In genomic region chr20:34362502-34363061, GRCh38 we compare ENCODE assay signal across 8 cellular contexts. TPM values are rescaled to one million over a fixed set of nuclear protein-coding genes. Genes with fewer than 3 reads are reported as not detected.
DNase-seq lines count a peak whose midpoint lies in the region; TF ChIP-seq lines count a peak whose summit lies in the region.

No MANE protein-coding gene starts in this region.

- peak overlapping the region in 1 of 2 donors; percentile 57 for H3K9ac ChIP-seq in liver (ENCODE audit: low read depth in 1 of 2, low read length in 2 of 2)

- 75% methylated on average over 8 of the region's 8 CpGs for WGBS in liver
- WGBS in tibial nerve, 2 donors: 67 to 76% methylated on average over 8 of the region's 8 CpGs

- CTCF ChIA-PET in activated naive CD4-positive, alpha-beta T cell treated with anti-CD3 and anti-CD28 coated beads for 36 hours (lab: Charles Lee): interaction anchor here (0.6 to 2.0 kb wide), 3 partner anchors 50 to 407 kb away, joined by 3 to 10 read pairs (median 4); no protein-coding TSS in a partner anchor

- H3K36me3 Mint-ChIP-seq in activated naive CD4-positive, alpha-beta T cell treated with anti-CD3 and anti-CD28 coated beads for 36 hours (ENCODE audit: low read depth): peaks cover 11% of the 10 kb centered on the region
- H3K36me3 Mint-ChIP-seq in activated T-helper 1 cell treated with anti-CD3 and anti-CD28 coated beads, Interleukin-12 subunit alpha, Interleukin-12 subunit beta, Interleukin-2, Interleukin-4 antibody, amounts not matched to agents 30 ng/mL and 10 ng/mL and 1 ng/mL, durations not matched to agents 14 hours and 24 hours and 36 hours (ENCODE audit: low read depth): peaks cover 17% of the 10 kb centered on the region

- H3K9me3 Mint-ChIP-seq in activated naive CD4-positive, alpha-beta T cell treated with anti-CD3 and anti-CD28 coated beads for 36 hours: no peaks in the 10 kb centered on the region
- no peaks in the 10 kb centered on the region for H3K9me3 Mint-ChIP-seq in activated T-helper 1 cell treated with anti-CD3 and anti-CD28 coated beads, Interleukin-12 subunit alpha, Interleukin-12 subunit beta, Interleukin-2, Interleukin-4 antibody, amounts not matched to agents 30 ng/mL and 10 ng/mL and 1 ng/mL, durations not matched to agents 14 hours and 24 hours and 36 hours

- no peak for DNase-seq in activated naive CD4-positive, alpha-beta T cell treated with anti-CD3 and anti-CD28 coated beads for 36 hours
- no peak for DNase-seq in activated naive CD4-positive, alpha-beta T cell treated with anti-CD3 and anti-CD28 coated beads, Interleukin-2, amount 50 U/mL, for 16 hours
- DNase-seq in activated T-helper 1 cell treated with anti-CD3 and anti-CD28 coated beads, Interleukin-12 subunit alpha, Interleukin-12 subunit beta, Interleukin-2, Interleukin-4 antibody, amounts not matched to agents 30 ng/mL and 10 ng/mL and 1 ng/mL, durations not matched to agents 14 hours and 24 hours and 36 hours (ENCODE audit: low spot score): no peak
- no peak for DNase-seq in tibial nerve (ENCODE audit: low spot score in 2 of 2)
- no peak for DNase-seq in NCI-H1930 (lab: John Stamatoyannopoulos, UW)
- DNase-seq in COR-L47 (lab: John Stamatoyannopoulos, UW): no peak
- no peak for DNase-seq in NCI-H510A (lab: John Stamatoyannopoulos, UW)

- peaks cover 30% of the 10 kb centered on the region for H3K4me1 Mint-ChIP-seq in activated naive CD4-positive, alpha-beta T cell treated with anti-CD3 and anti-CD28 coated beads for 36 hours (ENCODE audit: low read depth)
- H3K4me1 Mint-ChIP-seq in activated T-helper 1 cell treated with anti-CD3 and anti-CD28 coated beads, Interleukin-12 subunit alpha, Interleukin-12 subunit beta, Interleukin-2, Interleukin-4 antibody, amounts not matched to agents 30 ng/mL and 10 ng/mL and 1 ng/mL, durations not matched to agents 14 hours and 24 hours and 36 hours (ENCODE audit: low read depth): peaks cover 22% of the 10 kb centered on the region

- intact Hi-C loops in activated naive CD4-positive, alpha-beta T cell treated with anti-CD3 and anti-CD28 coated beads for 36 hours (cut with micrococcal nuclease): loop anchor here (1.0 to 2.0 kb wide), 9 partner anchors 43 to 593 kb away; partner anchors contain the start of genes AHCY, CHMP4B, EIF2S2 and GSS
- intact Hi-C loops in activated T-helper 1 cell treated with anti-CD3 and anti-CD28 coated beads, Interleukin-12 subunit alpha, Interleukin-12 subunit beta, Interleukin-2, Interleukin-4 antibody, amounts not matched to agents 30 ng/mL and 10 ng/mL and 1 ng/mL, durations not matched to agents 14 hours and 24 hours and 36 hours (cut with micrococcal nuclease): loop anchor here (1.0 to 10.0 kb wide), 9 partner anchors 50 to 462 kb away; partner anchors contain the start of genes AHCY, EIF2S2, MAP1LC3A and PIGU

- no peak for TF ChIP-seq EP300 in tibial nerve (IDR thresholded peaks at IDR 0.05)

- no peaks in the 10 kb centered on the region for H3K9me3 ChIP-seq in liver (ENCODE audit: control insufficient read depth in 4 of 4, low read length in 3 of 4)
- no peaks in the 10 kb centered on the region for H3K9me3 ChIP-seq in tibial nerve

- H3K36me3 ChIP-seq in liver (ENCODE audit: control insufficient read depth in 4 of 4, insufficient read depth in 3 of 4, low read depth in 1 of 4, low read length in 3 of 4) (no peaks in the 10 kb centered on the region), tibial nerve (no peaks in the 10 kb centered on the region)

- H3K4me1 ChIP-seq in liver (ENCODE audit: control insufficient read depth in 4 of 4, insufficient read depth in 4 of 4, low read length in 3 of 4) (peaks cover 5 to 29% (median 27%) of the 10 kb centered on the region in 4 donors), tibial nerve (peaks cover 0 to 39% (median 29%) of the 10 kb centered on the region in 4 donors)

- H3K27me3 Mint-ChIP-seq in activated naive CD4-positive, alpha-beta T cell treated with anti-CD3 and anti-CD28 coated beads for 36 hours (ENCODE audit: low read depth): no peaks in the 10 kb centered on the region
- H3K27me3 Mint-ChIP-seq in activated T-helper 1 cell treated with anti-CD3 and anti-CD28 coated beads, Interleukin-12 subunit alpha, Interleukin-12 subunit beta, Interleukin-2, Interleukin-4 antibody, amounts not matched to agents 30 ng/mL and 10 ng/mL and 1 ng/mL, durations not matched to agents 14 hours and 24 hours and 36 hours (ENCODE audit: insufficient read depth): no peaks in the 10 kb centered on the region

- H3K27ac Mint-ChIP-seq in activated naive CD4-positive, alpha-beta T cell treated with anti-CD3 and anti-CD28 coated beads for 36 hours: peak overlapping the region; percentile 95
- H3K27ac Mint-ChIP-seq in activated T-helper 1 cell treated with anti-CD3 and anti-CD28 coated beads, Interleukin-12 subunit alpha, Interleukin-12 subunit beta, Interleukin-2, Interleukin-4 antibody, amounts not matched to agents 30 ng/mL and 10 ng/mL and 1 ng/mL, durations not matched to agents 14 hours and 24 hours and 36 hours: peak overlapping the region; percentile 100

- H3K4me3 Mint-ChIP-seq in activated naive CD4-positive, alpha-beta T cell treated with anti-CD3 and anti-CD28 coated beads for 36 hours: peak overlapping the region; percentile 97
- H3K4me3 Mint-ChIP-seq in activated T-helper 1 cell treated with anti-CD3 and anti-CD28 coated beads, Interleukin-12 subunit alpha, Interleukin-12 subunit beta, Interleukin-2, Interleukin-4 antibody, amounts not matched to agents 30 ng/mL and 10 ng/mL and 1 ng/mL, durations not matched to agents 14 hours and 24 hours and 36 hours: peak overlapping the region; percentile 100

- no peak for TF ChIP-seq POLR2A in tibial nerve (IDR thresholded peaks at IDR 0.05)

- TF ChIP-seq CTCF in liver (IDR thresholded peaks at IDR 0.05; ENCODE audit: low read depth, low read length, missing input control) (no peak), tibial nerve (IDR thresholded peaks at IDR 0.05) (no peak)

- H3K4me3 ChIP-seq in liver (ENCODE audit: low read depth in 1 of 3, low read length in 3 of 3): peak overlapping the region in 2 of 3 donors; percentile 67 to 98
- H3K4me3 ChIP-seq in tibial nerve: peak overlapping the region in 3 of 4 donors; percentile 84 to 100 (median 87)

- no peaks in the 10 kb centered on the region for H3K27me3 ChIP-seq in liver (ENCODE audit: control insufficient read depth in 4 of 4, insufficient read depth in 4 of 4, low read length in 3 of 4)
- no peaks in the 10 kb centered on the region for H3K27me3 ChIP-seq in tibial nerve

- TF ChIP-seq RAD21 in liver (IDR thresholded peaks at IDR 0.05): no peak

- H3K27ac ChIP-seq in liver (ENCODE audit: low read depth in 1 of 2, low read length in 2 of 2): peak overlapping the region in 1 of 2 donors; percentile 91
- peak overlapping the region; percentile 92 to 99 (median 98) for H3K27ac ChIP-seq in tibial nerve

TF ChIP-seq in liver, 16 proteins besides CTCF, POLR2A, EP300 and RAD21:
- TF ChIP-seq HNF4A (conservative IDR thresholded peaks at IDR 0.05): no peak
- TF ChIP-seq ATF3 (IDR thresholded peaks at IDR 0.05): no peak

RNA-seq across cellular contexts. Expression of gene ITCH, which starts 0.5 kb away (rescaled TPM):
- total RNA-seq in activated naive CD4-positive, alpha-beta T cell treated with anti-CD3 and anti-CD28 coated beads for 36 hours: 10 to 100 TPM; 35.3 to 40.0 TPM
- 55.6 and 66.4 TPM in 2 replicates for total RNA-seq in activated T-helper 1 cell treated with anti-CD3 and anti-CD28 coated beads, Interleukin-12 subunit alpha, Interleukin-12 subunit beta, Interleukin-2, Interleukin-4 antibody, amounts not matched to agents 30 ng/mL and 10 ng/mL and 1 ng/mL, durations not matched to agents 14 hours and 24 hours and 36 hours
- total RNA-seq in liver (10 to 100 TPM; 32.1 to 85.3 TPM), tibial nerve (10 to 100 TPM; 48.4 to 85.4 (median 62.8) TPM)
- 10 to 100 TPM; 14.3 to 19.6 TPM for polyA plus RNA-seq in liver

RNA-seq across cellular contexts. Expression of gene AHCY, which starts 59.4 kb away (rescaled TPM):
- 100 to 1,000 TPM; 258 to 261 TPM for total RNA-seq in activated naive CD4-positive, alpha-beta T cell treated with anti-CD3 and anti-CD28 coated beads for 36 hours
- 130 and 132 TPM in 2 replicates for total RNA-seq in activated T-helper 1 cell treated with anti-CD3 and anti-CD28 coated beads, Interleukin-12 subunit alpha, Interleukin-12 subunit beta, Interleukin-2, Interleukin-4 antibody, amounts not matched to agents 30 ng/mL and 10 ng/mL and 1 ng/mL, durations not matched to agents 14 hours and 24 hours and 36 hours
- total RNA-seq in liver (100 to 1,000 TPM; 105 to 122 TPM), tibial nerve (100 to 1,000 TPM in 1 of 4 donors, 10 to 100 TPM in 3; 77.8 to 110 (median 83.1) TPM)
- 100 to 1,000 TPM in 1 of 2 donors, 10 to 100 TPM in 1; 56.0 to 138 TPM for polyA plus RNA-seq in liver
